ENCODE assay signal across 2 cellular contexts in genomic region chr1:207644479-207644851, GRCh38.
TF ChIP-seq lines count a peak whose summit lies in the region.

No MANE protein-coding gene starts in this region.

TF ChIP-seq in liver, 16 proteins besides CTCF, POLR2A, EP300 and RAD21 (continued from another document):
- TF ChIP-seq HNF4A (conservative IDR thresholded peaks at IDR 0.05) (no peak), ZBTB33 (IDR thresholded peaks at IDR 0.05) (no peak), SP1 (IDR thresholded peaks at IDR 0.05) (no peak), NR2F2 (IDR thresholded peaks at IDR 0.05) (no peak), FOXA2 (IDR thresholded peaks at IDR 0.05) (no peak), ATF3 (IDR thresholded peaks at IDR 0.05) (no peak), TAF1 (conservative IDR thresholded peaks at IDR 0.05) (no peak), REST (IDR thresholded peaks at IDR 0.05) (no peak), FOXA1 (IDR thresholded peaks at IDR 0.05) (no peak)
TF ChIP-seq in liver: peak in this region for 0.

TF ChIP-seq in HepG2, 621 proteins besides CTCF, POLR2A, EP300 and RAD21 (continued from another document):
- no peak for TF ChIP-seq ZUFSP (CRISPR knock-in tag; IDR thresholded peaks at IDR 0.05; ENCODE audit: borderline replicate concordance)
- TF ChIP-seq ELF3 (CRISPR knock-in tag; IDR thresholded peaks at IDR 0.05) = no peak
- no peak for TF ChIP-seq NAIF1 (CRISPR knock-in tag; IDR thresholded peaks at IDR 0.05; ENCODE audit: borderline replicate concordance)
- no peak for TF ChIP-seq HDAC6 (IDR thresholded peaks at IDR 0.05; ENCODE audit: low read depth, low read length)
- no peak for TF ChIP-seq CBFB (CRISPR knock-in tag; IDR thresholded peaks at IDR 0.05)
- no peak for TF ChIP-seq SYNCRIP (IDR thresholded peaks at IDR 0.05; ENCODE audit: insufficient read depth, low read depth, low read length)
- TF ChIP-seq ATF7-NPFF (CRISPR knock-in tag; IDR thresholded peaks at IDR 0.05; ENCODE audit: low read depth) = no peak
